ENCODE assay signal across 13 cellular contexts in the genomic region with DNA sequence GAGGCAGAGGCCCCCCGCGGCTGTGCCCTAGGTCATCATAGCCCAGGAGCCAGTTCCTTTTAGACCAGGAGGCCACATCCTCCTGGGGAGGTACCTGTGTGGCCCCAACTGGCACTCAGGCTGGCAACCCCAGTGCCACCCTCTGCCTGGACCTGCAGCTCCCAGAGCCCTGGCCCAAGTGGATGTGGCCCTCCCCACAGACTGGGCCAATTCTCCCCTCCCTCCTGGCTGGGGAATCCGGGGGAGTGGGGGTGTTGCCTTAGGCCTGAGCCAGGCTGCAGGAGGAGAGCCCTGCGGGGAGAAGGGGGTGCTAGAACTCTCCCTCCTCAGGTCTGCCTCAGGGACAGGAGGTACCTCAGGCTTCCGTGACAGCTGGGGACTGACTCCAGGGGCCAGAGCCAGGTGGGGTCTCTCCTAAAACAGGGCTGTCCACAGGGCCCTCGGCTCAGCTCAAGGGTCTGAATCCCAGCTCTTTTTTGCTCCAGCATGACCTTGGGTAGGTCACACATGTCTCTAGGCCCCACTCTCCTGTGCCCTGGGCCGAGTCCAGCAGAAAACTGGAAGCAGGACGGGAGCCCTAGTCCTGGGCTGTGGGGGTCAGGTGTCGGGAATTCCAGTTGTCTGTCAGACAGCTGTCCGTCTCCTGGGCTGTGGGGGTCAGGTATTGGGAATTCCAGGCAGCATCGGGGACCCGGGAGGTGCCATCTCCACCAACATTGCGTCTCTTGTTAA. TPM values are rescaled to one million over a fixed set of nuclear protein-coding genes. Genes with fewer than 3 reads are reported as not detected.
DNase-seq lines count a peak whose midpoint lies in the region; TF ChIP-seq lines count a peak whose summit lies in the region.
"Had no signal": no experiment of that assay in that cellular context is flagged by ENCODE, and none has a peak within 500 bp of the region (broad histone marks: within the 10 kb centered on the region; RNA-seq: fewer than 3 reads in every experiment).

No MANE protein-coding gene starts in this region.

- H3K4me3 Mint-ChIP-seq in HFFc6: no peak overlapping the region
- no peak overlapping the region for H3K4me3 Mint-ChIP-seq in osteocyte (ENCODE audit: unreplicated experiment)
- H3K4me3 Mint-ChIP-seq: activated naive CD4-positive, alpha-beta T cell treated with anti-CD3 and anti-CD28 coated beads, Interleukin-2, amount 50 U/mL, for 24 hours had no signal

- peak overlapping the region; percentile 85 for H3K27ac Mint-ChIP-seq in HFFc6
- peak overlapping the region; percentile 73 for H3K27ac Mint-ChIP-seq in osteocyte (ENCODE audit: unreplicated experiment)

- no peaks in the 10 kb centered on the region for H3K4me1 ChIP-seq in endocrine pancreas (ENCODE audit: control insufficient read depth, insufficient read depth, low read length)

- H3K36me3 Mint-ChIP-seq in HFFc6 (ENCODE audit: low read depth) (no peaks in the 10 kb centered on the region), osteocyte (ENCODE audit: unreplicated experiment) (no peaks in the 10 kb centered on the region)
- H3K36me3 Mint-ChIP-seq: activated naive CD4-positive, alpha-beta T cell treated with anti-CD3 and anti-CD28 coated beads, Interleukin-2, amount 50 U/mL, for 24 hours had no signal

- DNase-seq in HFFc6 (no peak), osteocyte (ENCODE audit: extremely low spot score, unreplicated experiment) (no peak), NCI-H82 treated with DMSO at 0.1 percent for 48 hours (lab: John Stamatoyannopoulos, UW; ENCODE audit: unreplicated experiment) (no peak), 8988T (no peak)
- no peak for DNase-seq in NK-92 treated with Interleukin-12 subunit alpha and Interleukin-12 subunit beta, amount 100 ng/mL, for 24 hours (lab: John Stamatoyannopoulos, UW)
- DNase-seq: activated CD4-positive, CD25-positive, alpha-beta regulatory T cell treated with anti-CD3 and anti-CD28 coated beads, Interleukin-2, amount 50 U/mL, for 72 hours; NCI-H1092; NCI-H82; stimulated activated CD4-positive, alpha-beta T cell treated with anti-CD3 and anti-CD28 coated beads, Interleukin-4, amount 100 ng/mL, for 24 hours; T-helper 2 cell; upper lobe of left lung had no signal

- H3K36me3 ChIP-seq in endocrine pancreas (ENCODE audit: control insufficient read depth, insufficient read depth, low read length): no peaks in the 10 kb centered on the region

- H3K27me3 Mint-ChIP-seq in HFFc6 (ENCODE audit: insufficient read depth) (peaks cover 11% of the 10 kb centered on the region), osteocyte (ENCODE audit: unreplicated experiment) (no peaks in the 10 kb centered on the region)
- H3K27me3 Mint-ChIP-seq: activated naive CD4-positive, alpha-beta T cell treated with anti-CD3 and anti-CD28 coated beads, Interleukin-2, amount 50 U/mL, for 24 hours had no signal

- TF ChIP-seq CTCF in HFFc6 (IDR thresholded peaks at IDR 0.05) (no peak), osteocyte (IDR thresholded peaks at IDR 0.05) (no peak)

- H3K9me3 ChIP-seq in endocrine pancreas (ENCODE audit: control insufficient read depth, low read length): no peaks in the 10 kb centered on the region
- H3K9me3 ChIP-seq: upper lobe of left lung had no signal

- H3K9ac ChIP-seq in endocrine pancreas (ENCODE audit: control insufficient read depth, insufficient read depth, low read length): peak overlapping the region; percentile 6

- H3K27me3 ChIP-seq in endocrine pancreas (ENCODE audit: control insufficient read depth, insufficient read depth, low read length): no peaks in the 10 kb centered on the region
- H3K27me3 ChIP-seq: upper lobe of left lung had no signal

- H3K4me3 ChIP-seq in endocrine pancreas (ENCODE audit: control insufficient read depth, insufficient read depth, low read length): no peak overlapping the region
- H3K4me3 ChIP-seq: upper lobe of left lung had no signal

- H3K9me3 Mint-ChIP-seq in HFFc6 (no peaks in the 10 kb centered on the region), osteocyte (ENCODE audit: unreplicated experiment) (no peaks in the 10 kb centered on the region)
- H3K9me3 Mint-ChIP-seq: activated naive CD4-positive, alpha-beta T cell treated with anti-CD3 and anti-CD28 coated beads, Interleukin-2, amount 50 U/mL, for 24 hours had no signal

- peaks cover 7% of the 10 kb centered on the region for H3K4me1 Mint-ChIP-seq in HFFc6 (ENCODE audit: low read depth)
- H3K4me1 Mint-ChIP-seq in osteocyte (ENCODE audit: unreplicated experiment): peaks cover 9% of the 10 kb centered on the region
- H3K4me1 Mint-ChIP-seq: activated naive CD4-positive, alpha-beta T cell treated with anti-CD3 and anti-CD28 coated beads, Interleukin-2, amount 50 U/mL, for 24 hours had no signal

RNA-seq across cellular contexts. Expression of a gene that starts 9.6 kb away (rescaled TPM):
- total RNA-seq in HFFc6 (2021; fragmentation: NEBNext Ultra II Directional; extraction: Animal tissue kit (Norgen Biotek cat#: 25700)): 10 to 100 TPM; 28.5 to 33.3 (median 30.4) TPM
- total RNA-seq in osteocyte: 16.6 and 17.6 TPM in 2 replicates

RNA-seq across cellular contexts. Expression of a gene that starts 19.5 kb away (rescaled TPM):
- total RNA-seq in HFFc6 (2021; fragmentation: NEBNext Ultra II Directional; extraction: Animal tissue kit (Norgen Biotek cat#: 25700)): 10 to 100 TPM in 2 of 6 experiments, 1 to 10 TPM in 4; 2.9 to 19.0 (median 3.2) TPM
- 0.89 and 0.94 TPM in 2 replicates for total RNA-seq in osteocyte

RNA-seq across cellular contexts. Expression of a gene that starts 26.6 kb away (rescaled TPM):
- total RNA-seq in HFFc6 (2021; fragmentation: NEBNext Ultra II Directional; extraction: Animal tissue kit (Norgen Biotek cat#: 25700)): 10 to 100 TPM; 50.9 to 60.2 (median 55.0) TPM
- total RNA-seq in osteocyte: 32.5 and 37.1 TPM in 2 replicates

RNA-seq across cellular contexts. Expression of a gene that starts 46.0 kb away (rescaled TPM):
- total RNA-seq in HFFc6 (2021; fragmentation: NEBNext Ultra II Directional; extraction: Animal tissue kit (Norgen Biotek cat#: 25700)): 1 to 10 TPM; 6.2 to 9.4 (median 6.5) TPM
- 8.9 and 9.9 TPM in 2 replicates for total RNA-seq in osteocyte

RNA-seq across cellular contexts. Expression of a gene that starts 50.0 kb away (rescaled TPM):
- total RNA-seq in HFFc6 (2021; fragmentation: NEBNext Ultra II Directional; extraction: Animal tissue kit (Norgen Biotek cat#: 25700)): not detected
- not detected in 2 replicates for total RNA-seq in osteocyte
